26 cellular contexts compared by ENCODE assay signal in genomic region chr10:88938039-88938438, GRCh38.
"Had no signal": no experiment of that assay in that cellular context is flagged by ENCODE, and none has a peak within 500 bp of the region (broad histone marks: within the 10 kb centered on the region; RNA-seq: fewer than 3 reads in every experiment).

No MANE protein-coding gene starts in this region.

- ATAC-seq: gastrocnemius medialis; left cardiac atrium; left ventricle myocardium superior; mucosa of descending colon; right lobe of liver; stimulated activated effector memory CD8-positive, alpha-beta T cell treated with anti-CD3 and anti-CD28 coated beads, Interleukin-12 subunit alpha, Interleukin-12 subunit beta, amount 100 ng/mL, for 72 hours; stimulated activated naive CD8-positive, alpha-beta T cell treated with anti-CD3 and anti-CD28 coated beads, Interleukin-15, amount 100 ng/mL, for 72 hours had no signal

- H3K27ac ChIP-seq: epithelial cell of prostate, gastrocnemius medialis, right lobe of liver, skin epidermis, vagina had no signal

- H3K9me3 ChIP-seq: gastrocnemius medialis, mucosa of descending colon, right lobe of liver, vagina had no signal

- H3K9me3 Mint-ChIP-seq: activated B cell treated with CpG ODN at 0.5 μM for 24 hours; activated naive CD4-positive, alpha-beta T cell treated with anti-CD3 and anti-CD28 coated beads, Interleukin-2, amount 10 ng/mL, durations not matched to agents 7 days and 5 days; activated naive CD8-positive, alpha-beta T cell treated with anti-CD3 and anti-CD28 coated beads, Interleukin-2, amount 10 ng/mL, durations not matched to agents 7 days and 5 days; activated T-helper 1 cell treated with anti-CD3 and anti-CD28 coated beads, Interleukin-12 subunit alpha, Interleukin-12 subunit beta, Interleukin-2, Interleukin-4 antibody, amounts not matched to agents 30 ng/mL and 10 ng/mL and 1 ng/mL, durations not matched to agents 14 hours and 24 hours and 36 hours; nephron; stimulated activated effector memory CD8-positive, alpha-beta T cell treated with anti-CD3 and anti-CD28 coated beads, Interleukin-12 subunit alpha, Interleukin-12 subunit beta, amount 100 ng/mL, for 72 hours; stimulated activated naive CD8-positive, alpha-beta T cell treated with anti-CD3 and anti-CD28 coated beads, Interleukin-15, amount 100 ng/mL, for 72 hours; T-helper 2 cell treated with Interferon-gamma antibody and Interleukin-4, amounts not matched to agents 5 μg/mL and 100 μg/mL, for 36 hours had no signal

- H3K27ac Mint-ChIP-seq: activated B cell treated with CpG ODN at 0.5 μM for 24 hours; activated naive CD4-positive, alpha-beta T cell treated with anti-CD3 and anti-CD28 coated beads, Interleukin-2, amount 10 ng/mL, durations not matched to agents 7 days and 5 days; activated naive CD8-positive, alpha-beta T cell treated with anti-CD3 and anti-CD28 coated beads, Interleukin-2, amount 10 ng/mL, durations not matched to agents 7 days and 5 days; activated T-helper 1 cell treated with anti-CD3 and anti-CD28 coated beads, Interleukin-12 subunit alpha, Interleukin-12 subunit beta, Interleukin-2, Interleukin-4 antibody, amounts not matched to agents 30 ng/mL and 10 ng/mL and 1 ng/mL, durations not matched to agents 14 hours and 24 hours and 36 hours; stimulated activated effector memory CD8-positive, alpha-beta T cell treated with anti-CD3 and anti-CD28 coated beads, Interleukin-12 subunit alpha, Interleukin-12 subunit beta, amount 100 ng/mL, for 72 hours; T-helper 2 cell treated with Interferon-gamma antibody and Interleukin-4, amounts not matched to agents 5 μg/mL and 100 μg/mL, for 36 hours had no signal

- DNase-seq: activated B cell treated with CpG ODN at 0.5 μM for 24 hours; activated CD4-positive, alpha-beta T cell treated with anti-CD3 and anti-CD28 coated beads, Interleukin-2, amount 50 U/mL, for 1 hour; activated gamma-delta T cell; activated naive CD4-positive, alpha-beta T cell treated with anti-CD3 and anti-CD28 coated beads, Interleukin-2, amount 10 ng/mL, durations not matched to agents 7 days and 5 days; activated naive CD8-positive, alpha-beta T cell treated with anti-CD3 and anti-CD28 coated beads, Interleukin-2, amount 10 ng/mL, durations not matched to agents 7 days and 5 days; caudate nucleus; dermis blood vessel endothelial cell; effector CD4-positive, alpha-beta T cell; gastrocnemius medialis; hippocampal formation; left cardiac atrium; left ventricle myocardium superior; mucosa of descending colon; right lobe of liver; stimulated activated CD4-positive, alpha-beta T cell treated with anti-CD3 and anti-CD28 coated beads, Interleukin-12 subunit alpha, Interleukin-12 subunit beta, amount 100 ng/mL, for 4 hours; stimulated activated CD4-positive, alpha-beta T cell treated with anti-CD3 and anti-CD28 coated beads, Interleukin-4, amount 100 ng/mL, for 1 hour; stimulated activated naive CD8-positive, alpha-beta T cell treated with anti-CD3 and anti-CD28 coated beads, Interleukin-15, amount 100 ng/mL, for 72 hours; T-helper 1 cell; trophoblast cell had no signal

- H3K4me3 ChIP-seq: gastrocnemius medialis, mucosa of descending colon, right lobe of liver, skin epidermis, vagina had no signal

- H3K4me3 Mint-ChIP-seq: activated B cell treated with CpG ODN at 0.5 μM for 24 hours; activated naive CD4-positive, alpha-beta T cell treated with anti-CD3 and anti-CD28 coated beads, Interleukin-2, amount 10 ng/mL, durations not matched to agents 7 days and 5 days; activated naive CD8-positive, alpha-beta T cell treated with anti-CD3 and anti-CD28 coated beads, Interleukin-2, amount 10 ng/mL, durations not matched to agents 7 days and 5 days; activated T-helper 1 cell treated with anti-CD3 and anti-CD28 coated beads, Interleukin-12 subunit alpha, Interleukin-12 subunit beta, Interleukin-2, Interleukin-4 antibody, amounts not matched to agents 30 ng/mL and 10 ng/mL and 1 ng/mL, durations not matched to agents 14 hours and 24 hours and 36 hours; nephron; stimulated activated effector memory CD8-positive, alpha-beta T cell treated with anti-CD3 and anti-CD28 coated beads, Interleukin-12 subunit alpha, Interleukin-12 subunit beta, amount 100 ng/mL, for 72 hours; stimulated activated naive CD8-positive, alpha-beta T cell treated with anti-CD3 and anti-CD28 coated beads, Interleukin-15, amount 100 ng/mL, for 72 hours; T-helper 2 cell treated with Interferon-gamma antibody and Interleukin-4, amounts not matched to agents 5 μg/mL and 100 μg/mL, for 36 hours had no signal

- H3K27me3 Mint-ChIP-seq: activated B cell treated with CpG ODN at 0.5 μM for 24 hours; activated naive CD4-positive, alpha-beta T cell treated with anti-CD3 and anti-CD28 coated beads, Interleukin-2, amount 10 ng/mL, durations not matched to agents 7 days and 5 days; activated naive CD8-positive, alpha-beta T cell treated with anti-CD3 and anti-CD28 coated beads, Interleukin-2, amount 10 ng/mL, durations not matched to agents 7 days and 5 days; stimulated activated naive CD8-positive, alpha-beta T cell treated with anti-CD3 and anti-CD28 coated beads, Interleukin-15, amount 100 ng/mL, for 72 hours had no signal

- H3K27me3 ChIP-seq: gastrocnemius medialis, right lobe of liver, vagina had no signal

- H3K36me3 ChIP-seq: gastrocnemius medialis had no signal
